ENCODE assay signal across 16 cellular contexts in genomic region chr22:21615731-21616130, GRCh38. TPM values are rescaled to one million over a fixed set of nuclear protein-coding genes. Genes with fewer than 3 reads are reported as not detected.
"Had no signal": no experiment of that assay in that cellular context is flagged by ENCODE, and none has a peak within 500 bp of the region (broad histone marks: within the 10 kb centered on the region; RNA-seq: fewer than 3 reads in every experiment).

No MANE protein-coding gene starts in this region.

- FAIRE-seq: kidney, TTC549 had no signal

- H3K27me3 ChIP-seq: body of pancreas, gastroesophageal sphincter, testis had no signal

- ATAC-seq: activated T-cell treated with anti-CD3 and anti-CD28 coated beads, Interleukin-2, amount 50 U/mL, for 72 hours; body of pancreas; effector memory CD8-positive, alpha-beta T cell; gastroesophageal sphincter; left ventricle myocardium superior; stimulated activated naive CD8-positive, alpha-beta T cell treated with anti-CD3 and anti-CD28 coated beads, Interleukin-15, amount 100 ng/mL, for 72 hours had no signal

- DNase-seq: activated CD4-positive, alpha-beta T cell treated with anti-CD3 and anti-CD28 coated beads, Interleukin-2, amount 50 U/mL, for 1 hour; activated T-cell treated with anti-CD3 and anti-CD28 coated beads, Interleukin-2, amount 50 U/mL, for 72 hours; body of pancreas; central memory CD4-positive, alpha-beta T cell; effector memory CD8-positive, alpha-beta T cell; kidney; left ventricle myocardium superior; mesendoderm; nephron progenitor cell; stimulated activated CD4-positive, alpha-beta T cell treated with anti-CD3 and anti-CD28 coated beads, Interleukin-12 subunit alpha, Interleukin-12 subunit beta, amount 100 ng/mL, for 4 hours; stimulated activated naive CD8-positive, alpha-beta T cell treated with anti-CD3 and anti-CD28 coated beads, Interleukin-15, amount 100 ng/mL, for 72 hours; testis had no signal

- H3K4me1 ChIP-seq: testis had no signal

- H3K4me3 ChIP-seq: body of pancreas, gastroesophageal sphincter, testis had no signal

- H3K27me3 Mint-ChIP-seq: effector memory CD8-positive, alpha-beta T cell; stimulated activated naive CD8-positive, alpha-beta T cell treated with anti-CD3 and anti-CD28 coated beads, Interleukin-15, amount 100 ng/mL, for 72 hours had no signal

- H3K27ac Mint-ChIP-seq: activated T-cell treated with anti-CD3 and anti-CD28 coated beads, Interleukin-2, amount 50 U/mL, for 72 hours; effector memory CD8-positive, alpha-beta T cell; nephron progenitor cell; T-helper 1 cell treated with Interleukin-12 subunit alpha and Interleukin-12 subunit beta and Interleukin-4 antibody, amounts not matched to agents 30 μg/mL and 1 μg/mL, for 36 hours had no signal

- H3K9me3 Mint-ChIP-seq: activated T-cell treated with anti-CD3 and anti-CD28 coated beads, Interleukin-2, amount 50 U/mL, for 72 hours; effector memory CD8-positive, alpha-beta T cell; nephron progenitor cell; stimulated activated naive CD8-positive, alpha-beta T cell treated with anti-CD3 and anti-CD28 coated beads, Interleukin-15, amount 100 ng/mL, for 72 hours; T-helper 1 cell treated with Interleukin-12 subunit alpha and Interleukin-12 subunit beta and Interleukin-4 antibody, amounts not matched to agents 30 μg/mL and 1 μg/mL, for 36 hours had no signal

- H3K4me3 Mint-ChIP-seq: activated T-cell treated with anti-CD3 and anti-CD28 coated beads, Interleukin-2, amount 50 U/mL, for 72 hours; effector memory CD8-positive, alpha-beta T cell; nephron progenitor cell; stimulated activated naive CD8-positive, alpha-beta T cell treated with anti-CD3 and anti-CD28 coated beads, Interleukin-15, amount 100 ng/mL, for 72 hours; T-helper 1 cell treated with Interleukin-12 subunit alpha and Interleukin-12 subunit beta and Interleukin-4 antibody, amounts not matched to agents 30 μg/mL and 1 μg/mL, for 36 hours had no signal

- H3K27ac ChIP-seq: epithelial cell of prostate, gastroesophageal sphincter, testis had no signal

- H3K9me3 ChIP-seq: body of pancreas, gastroesophageal sphincter, testis had no signal

RNA-seq across cellular contexts. Expression of gene CCDC116, which starts 16.8 kb away (rescaled TPM):
- total RNA-seq: left ventricle myocardium superior had no signal
